11 cellular contexts compared by ENCODE assay signal in the genomic region with DNA sequence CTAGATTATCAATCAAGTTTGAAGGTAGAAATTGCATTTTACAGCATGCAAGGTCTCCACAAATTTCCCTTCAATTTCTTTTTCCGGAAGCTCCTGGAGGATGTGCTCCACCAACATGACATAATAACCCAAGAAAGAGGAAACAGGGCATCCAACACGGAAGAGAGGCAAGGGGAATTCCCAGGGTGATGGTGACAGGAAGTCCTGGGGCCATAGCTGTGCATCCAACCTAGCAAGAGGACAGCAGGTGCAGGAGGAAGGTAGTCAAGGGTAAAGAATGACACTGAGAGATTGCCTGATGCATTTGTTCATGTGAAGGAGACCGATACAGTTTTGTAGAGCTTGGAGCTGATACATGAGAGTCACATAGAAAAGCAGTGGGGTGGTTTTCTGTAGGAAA.
A peak's percentile ranks its signal among the peaks of the same experiment; 100 is the strongest.
DNase-seq lines count a peak whose midpoint lies in the region; ATAC-seq, FAIRE-seq and TF ChIP-seq lines count a peak whose summit lies in the region.
"Had no signal": no experiment of that assay in that cellular context is flagged by ENCODE, and none has a peak within 500 bp of the region (broad histone marks: within the 10 kb centered on the region; RNA-seq: fewer than 3 reads in every experiment).

No MANE protein-coding gene starts in this region.

- no peak for TF ChIP-seq CTCF in GM20000 (IDR thresholded peaks at IDR 0.05; ENCODE audit: extremely low read depth, missing control alignments)
- no peak for TF ChIP-seq CTCF in foreskin keratinocyte (conservative IDR thresholded peaks at IDR 0.05)

- FAIRE-seq in GM12891 (lab: Jason Lieb, UNC) = peak; percentile 99

- peak; percentile 64 for ATAC-seq in HG03103 (IDR thresholded peaks at IDR 0.05; ENCODE audit: low read depth, unreplicated experiment)
- peak; percentile 57 for ATAC-seq in foreskin keratinocyte

- no peaks in the 10 kb centered on the region for H3K4me1 ChIP-seq in foreskin keratinocyte

- intact Hi-C loops in posterior vena cava (cut with DNase I) = no loop called here

- DNase-seq in GM12891 (ENCODE audit: insufficient read length, low spot score) = no peak
- DNase-seq in GM20000 (ENCODE audit: low spot score) = peak; percentile 46
- DNase-seq in foreskin keratinocyte = peak in 1 of 2 donors; percentile 3
- no peak for DNase-seq in posterior vena cava (ENCODE audit: low spot score)
- no peak for DNase-seq in putamen (ENCODE audit: low spot score)
- no peak for DNase-seq in activated gamma-delta T cell treated with Interleukin-2 at 50 U/mL for 16 hours
- no peak for DNase-seq in DMS114 treated with DMSO at 0.1 percent for 48 hours (lab: John Stamatoyannopoulos, UW; ENCODE audit: unreplicated experiment)
- DNase-seq: activated CD4-positive, alpha-beta T cell treated with anti-CD3 and anti-CD28 coated beads, Interleukin-2, amount 50 U/mL, for 48 hours; OCI-M1 had no signal

- no peak overlapping the region for H3K27ac ChIP-seq in foreskin keratinocyte
- H3K27ac ChIP-seq: cardiac muscle cell had no signal

- peaks cover 50% of the 10 kb centered on the region for H3K27me3 ChIP-seq in foreskin keratinocyte
- H3K27me3 ChIP-seq: cardiac muscle cell had no signal

- TF ChIP-seq POLR2A in GM12891 (IDR thresholded peaks at IDR 0.05; ENCODE audit: low read depth, low read length) = peak; percentile 41; the same call in 1 of the 2 replicates

TF ChIP-seq in GM12891, 5 proteins besides CTCF, POLR2A, EP300 and RAD21:
- TF ChIP-seq PAX5 (IDR thresholded peaks at IDR 0.05; ENCODE audit: insufficient read depth, low read length, severe bottlenecking) (peak; percentile 64), POU2F2 (IDR thresholded peaks at IDR 0.05; ENCODE audit: low read depth, low read length) (no peak), SPI1 (IDR thresholded peaks at IDR 0.05; ENCODE audit: low read depth, low read length) (peak; percentile 87)
